Comparison of ENCODE assay signal across 13 cellular contexts in genomic region chr18:54718436-54718773, GRCh38.
DNase-seq lines count a peak whose midpoint lies in the region; ATAC-seq and TF ChIP-seq lines count a peak whose summit lies in the region.
"Had no signal": no experiment of that assay in that cellular context is flagged by ENCODE, and none has a peak within 500 bp of the region (broad histone marks: within the 10 kb centered on the region; RNA-seq: fewer than 3 reads in every experiment).

No MANE protein-coding gene starts in this region.

- H3K23ac ChIP-seq in trophoblast cell (ENCODE audit: low read length): no peak overlapping the region

- no peak overlapping the region for H2BK5ac ChIP-seq in trophoblast cell (ENCODE audit: low read depth, low read length, poor library complexity)

- H3K36me3 Mint-ChIP-seq in CD8-positive, alpha-beta memory T cell: no peaks in the 10 kb centered on the region
- H3K36me3 Mint-ChIP-seq in GM23338 (ENCODE audit: low read depth) (no peaks in the 10 kb centered on the region), nephron progenitor cell (ENCODE audit: low read depth) (no peaks in the 10 kb centered on the region)
- no peaks in the 10 kb centered on the region for H3K36me3 Mint-ChIP-seq in activated CD8-positive, alpha-beta T cell treated with anti-CD3 and anti-CD28 coated beads for 36 hours (ENCODE audit: low read depth)

- H3K4me3 ChIP-seq in CD8-positive, alpha-beta memory T cell (ENCODE audit: low read length): no peak overlapping the region
- no peak overlapping the region for H3K4me3 ChIP-seq in GM23338
- no peak overlapping the region for H3K4me3 ChIP-seq in trophoblast cell (ENCODE audit: low read depth, low read length)
- H3K4me3 ChIP-seq: right atrium auricular region had no signal

- no peaks in the 10 kb centered on the region for H4K20me1 ChIP-seq in GM23338 (replicated peaks; ENCODE audit: insufficient read depth)

- H2AFZ ChIP-seq in GM23338 (peak overlapping the region; percentile 93; the same call in 1 of the 2 replicates), trophoblast cell (ENCODE audit: insufficient read depth, low read length, poor library complexity) (no peak overlapping the region)

- H3F3A ChIP-seq in GM23338 (replicated peaks; ENCODE audit: low read depth): no peaks in the 10 kb centered on the region

- no peak overlapping the region for H3K4me2 ChIP-seq in GM23338
- H3K4me2 ChIP-seq in trophoblast cell (ENCODE audit: low read length): no peak overlapping the region

- no peaks in the 10 kb centered on the region for H3K9me3 ChIP-seq in CD8-positive, alpha-beta memory T cell (ENCODE audit: low read length)
- H3K9me3 ChIP-seq in trophoblast cell (ENCODE audit: insufficient read depth, low read depth, low read length): no peaks in the 10 kb centered on the region
- H3K9me3 ChIP-seq: right atrium auricular region had no signal

- peaks cover 21 to 51% (median 33%) of the 10 kb centered on the region in 3 donors for H3K4me1 Mint-ChIP-seq in CD8-positive, alpha-beta memory T cell
- H3K4me1 Mint-ChIP-seq in GM23338 (peaks cover 9% of the 10 kb centered on the region; the same call in 1 of the 3 replicates), nephron progenitor cell (peaks cover 9% of the 10 kb centered on the region)
- peaks cover 20% of the 10 kb centered on the region for H3K4me1 Mint-ChIP-seq in activated CD8-positive, alpha-beta T cell treated with anti-CD3 and anti-CD28 coated beads for 36 hours (ENCODE audit: low read depth)

- no peak overlapping the region for H4K8ac ChIP-seq in trophoblast cell (ENCODE audit: low read depth, low read length)

- no peak overlapping the region for H2AK5ac ChIP-seq in trophoblast cell (ENCODE audit: low read length)

- POLR2A ChIA-PET in CD8-positive, alpha-beta memory T cell (lab: Charles Lee): no interaction called here
- POLR2A ChIA-PET in activated CD8-positive, alpha-beta T cell treated with anti-CD3 and anti-CD28 coated beads for 36 hours (lab: Charles Lee): interaction anchor here (1.2 kb wide), 1 partner anchor 110 kb away, joined by 4 read pairs; the partner anchor contains the start of gene RAB27B

- no peak overlapping the region for H4K91ac ChIP-seq in trophoblast cell (ENCODE audit: low read depth, low read length)

- H2BK12ac ChIP-seq in trophoblast cell (ENCODE audit: low read length): no peak overlapping the region

- H3K79me2 ChIP-seq in GM23338 (replicated peaks; ENCODE audit: insufficient read depth): no peaks in the 10 kb centered on the region
- no peaks in the 10 kb centered on the region for H3K79me2 ChIP-seq in trophoblast cell (ENCODE audit: control insufficient read depth, insufficient read depth, low read length, poor library complexity)

- H3K9ac ChIP-seq in trophoblast cell (ENCODE audit: low read length): no peak overlapping the region

- no peak overlapping the region for H3K14ac ChIP-seq in trophoblast cell (ENCODE audit: low read length)

- peak overlapping the region in 4 of 8 donors; percentile 4 to 85 (median 72) for H3K27ac Mint-ChIP-seq in CD8-positive, alpha-beta memory T cell
- H3K27ac Mint-ChIP-seq in GM23338: no peak overlapping the region
- peak overlapping the region; percentile 15 for H3K27ac Mint-ChIP-seq in activated CD8-positive, alpha-beta T cell treated with anti-CD3 and anti-CD28 coated beads for 36 hours
- no peak overlapping the region for H3K27ac Mint-ChIP-seq in nephron progenitor cell

- no peak overlapping the region for H2BK120ac ChIP-seq in trophoblast cell (ENCODE audit: insufficient read depth, low read length, poor library complexity)

- H3K4ac ChIP-seq in trophoblast cell (ENCODE audit: low read depth, low read length): no peak overlapping the region

- H3K9me2 ChIP-seq in GM23338 (ENCODE audit: insufficient read depth): no peaks in the 10 kb centered on the region

- no peak for ATAC-seq in GM23338
- no peak for ATAC-seq in activated CD8-positive, alpha-beta T cell treated with anti-CD3 and anti-CD28 coated beads for 36 hours

- H3K4me3 Mint-ChIP-seq in CD8-positive, alpha-beta memory T cell: peak overlapping the region; percentile 43 to 89 (median 79)
- H3K4me3 Mint-ChIP-seq in GM23338: no peak overlapping the region
- H3K4me3 Mint-ChIP-seq in activated CD8-positive, alpha-beta T cell treated with anti-CD3 and anti-CD28 coated beads for 36 hours: peak overlapping the region; percentile 54
- peak overlapping the region; percentile 48 for H3K4me3 Mint-ChIP-seq in nephron progenitor cell

- TF ChIP-seq CTCF in GM23338 (conservative IDR thresholded peaks at IDR 0.05; ENCODE audit: low read depth in 2 of 2): no peak
- TF ChIP-seq CTCF in activated CD8-positive, alpha-beta T cell treated with anti-CD3 and anti-CD28 coated beads for 36 hours (IDR thresholded peaks at IDR 0.05): no peak
- no peak for TF ChIP-seq CTCF in nephron progenitor cell (IDR thresholded peaks at IDR 0.05)

- peaks cover 21% of the 10 kb centered on the region for H3K4me1 ChIP-seq in CD8-positive, alpha-beta memory T cell (ENCODE audit: insufficient read depth, low read length)
- H3K4me1 ChIP-seq in GM23338 (ENCODE audit: insufficient read depth) (no peaks in the 10 kb centered on the region), trophoblast cell (ENCODE audit: control insufficient read depth in 1 of 2, insufficient read depth in 2 of 2, low read length in 2 of 2) (no peaks in the 10 kb centered on the region)
- H3K4me1 ChIP-seq: right atrium auricular region had no signal

- no peak overlapping the region for H3K27ac ChIP-seq in CD8-positive, alpha-beta memory T cell (ENCODE audit: low read depth, low read length)
- H3K27ac ChIP-seq in GM23338 (ENCODE audit: low read depth) (no peak overlapping the region), trophoblast cell (ENCODE audit: low read depth, low read length) (no peak overlapping the region)
- H3K27ac ChIP-seq: right atrium auricular region had no signal

- DNase-seq in CD8-positive, alpha-beta memory T cell: no peak
- DNase-seq in GM23338 (ENCODE audit: low spot score) (no peak), nephron progenitor cell (no peak), cardiac septum (ENCODE audit: low spot score) (no peak), LoVo (ENCODE audit: low spot score) (no peak), trophoblast cell (no peak)
- DNase-seq in activated CD8-positive, alpha-beta T cell treated with anti-CD3 and anti-CD28 coated beads for 36 hours: no peak
- DNase-seq: activated CD8-positive, alpha-beta memory T cell treated with anti-CD3 and anti-CD28 coated beads, Interleukin-2, amount 50 U/mL, for 4 hours; glutamatergic neuron; kidney glomerular epithelial cell; NCI-H1092 treated with DMSO at 0.1 percent for 48 hours; NCI-H446 had no signal

- no peaks in the 10 kb centered on the region for H3K79me1 ChIP-seq in trophoblast cell (ENCODE audit: low read length)

- H4K12ac ChIP-seq in trophoblast cell (ENCODE audit: low read depth, low read length): no peak overlapping the region

- H3K36me3 ChIP-seq in CD8-positive, alpha-beta memory T cell (ENCODE audit: insufficient read depth, low read length): no peaks in the 10 kb centered on the region
- H3K36me3 ChIP-seq in GM23338 (ENCODE audit: insufficient read depth) (no peaks in the 10 kb centered on the region), trophoblast cell (ENCODE audit: control insufficient read depth in 1 of 2, insufficient read depth in 2 of 2, low read length in 2 of 2) (no peaks in the 10 kb centered on the region)
- H3K36me3 ChIP-seq: right atrium auricular region had no signal

- no peaks in the 10 kb centered on the region for H3K9me3 Mint-ChIP-seq in CD8-positive, alpha-beta memory T cell
- H3K9me3 Mint-ChIP-seq in GM23338 (no peaks in the 10 kb centered on the region), nephron progenitor cell (no peaks in the 10 kb centered on the region)
- H3K9me3 Mint-ChIP-seq in activated CD8-positive, alpha-beta T cell treated with anti-CD3 and anti-CD28 coated beads for 36 hours: no peaks in the 10 kb centered on the region

- intact Hi-C loops in activated CD8-positive, alpha-beta T cell treated with anti-CD3 and anti-CD28 coated beads for 36 hours (cut with micrococcal nuclease): no loop called here
- intact Hi-C loops in cardiac septum (cut with DNase I): no loop called here

- H3K27me3 ChIP-seq in CD8-positive, alpha-beta memory T cell (ENCODE audit: insufficient read depth, low read length, poor library complexity, severe bottlenecking): no peaks in the 10 kb centered on the region
- H3K27me3 ChIP-seq in GM23338 (ENCODE audit: insufficient read depth) (no peaks in the 10 kb centered on the region), trophoblast cell (ENCODE audit: insufficient read depth, low read length) (no peaks in the 10 kb centered on the region)
- H3K27me3 ChIP-seq: right atrium auricular region had no signal

- peaks cover 1 to 6% of the 10 kb centered on the region in 2 donors for H3K27me3 Mint-ChIP-seq in CD8-positive, alpha-beta memory T cell
- H3K27me3 Mint-ChIP-seq in GM23338 (ENCODE audit: insufficient read depth, low read depth, poor library complexity): peaks cover 3% of the 10 kb centered on the region
- peaks cover 18% of the 10 kb centered on the region for H3K27me3 Mint-ChIP-seq in activated CD8-positive, alpha-beta T cell treated with anti-CD3 and anti-CD28 coated beads for 36 hours
- H3K27me3 Mint-ChIP-seq in nephron progenitor cell (ENCODE audit: low read depth, poor library complexity): peaks cover 11% of the 10 kb centered on the region

- H3K18ac ChIP-seq in trophoblast cell (ENCODE audit: low read length): no peak overlapping the region

- CTCF ChIA-PET in CD8-positive, alpha-beta memory T cell (lab: Charles Lee): interaction anchor here (1.6 kb wide), 1 partner anchor 9 kb away, joined by 4 read pairs; no protein-coding TSS in a partner anchor
- CTCF ChIA-PET in activated CD8-positive, alpha-beta T cell treated with anti-CD3 and anti-CD28 coated beads for 36 hours (lab: Charles Lee): interaction anchor here (1.0 kb wide), 1 partner anchor 47 kb away, joined by 4 read pairs; no protein-coding TSS in a partner anchor

TF ChIP-seq in GM23338, 12 proteins besides CTCF, POLR2A, EP300 and RAD21 (continues in another document):
- no peak for TF ChIP-seq POLR2AphosphoS5 (IDR thresholded peaks at IDR 0.05; ENCODE audit: low read depth)
- no peak for TF ChIP-seq CREB1 (CRISPR knock-in tag; IDR thresholded peaks at IDR 0.05; ENCODE audit: low read depth)
- no peak for TF ChIP-seq ZNF331 (CRISPR knock-in tag; IDR thresholded peaks at IDR 0.05; ENCODE audit: low read depth)
- TF ChIP-seq NANOG (IDR thresholded peaks at IDR 0.05; ENCODE audit: borderline replicate concordance): no peak
- no peak for TF ChIP-seq EZH2phosphoT487 (IDR thresholded peaks at IDR 0.05; ENCODE audit: unreplicated experiment)
- no peak for TF ChIP-seq EZH2 (IDR thresholded peaks at IDR 0.05; ENCODE audit: low read depth, unreplicated experiment)
